8 cellular contexts compared by ENCODE assay signal in the genomic region with DNA sequence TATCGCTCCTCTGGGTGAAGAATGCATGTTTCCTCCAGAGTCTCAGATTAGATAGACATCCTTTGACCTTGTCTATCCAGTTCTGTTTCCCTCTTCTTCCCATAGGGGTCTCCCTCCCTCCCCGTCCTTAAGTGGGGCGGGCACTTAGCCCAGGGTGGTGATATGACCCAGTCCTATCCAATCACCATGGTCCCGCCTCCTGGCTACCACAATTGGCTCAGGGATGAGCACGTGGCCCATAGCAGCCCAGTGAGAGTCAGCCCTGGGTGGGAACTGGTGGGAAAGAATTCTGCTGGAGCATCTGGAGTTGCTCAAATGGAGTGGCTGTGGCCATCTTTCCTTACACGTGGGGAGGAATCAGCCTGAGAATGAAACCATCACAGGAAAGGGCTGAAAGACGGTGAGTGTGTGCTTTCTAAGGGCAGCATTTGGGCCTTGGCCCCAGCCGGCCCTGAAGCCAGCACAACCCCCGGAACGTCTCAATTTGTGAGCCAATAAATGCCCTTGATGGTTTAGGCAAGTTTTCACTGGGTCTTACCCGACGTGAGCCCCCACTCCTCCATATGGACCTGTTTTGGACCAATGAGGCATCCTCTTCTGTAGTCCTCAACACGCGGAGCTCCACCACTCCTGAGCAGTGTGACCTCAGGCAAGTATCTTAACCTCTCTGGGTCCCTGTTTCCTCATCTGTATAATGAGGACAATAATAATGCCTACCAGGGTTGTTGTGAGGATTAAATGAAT. TPM values are rescaled to one million over a fixed set of nuclear protein-coding genes. Genes with fewer than 3 reads are reported as not detected.
DNase-seq lines count a peak whose midpoint lies in the region; ATAC-seq and TF ChIP-seq lines count a peak whose summit lies in the region.

No MANE protein-coding gene starts in this region.

- DNase-seq in AG08396 (ENCODE audit: low spot score) (peak; percentile 91), NCI-H1436 (lab: John Stamatoyannopoulos, UW) (peak; percentile 78), colonic mucosa (peak; percentile 92), kidney tubule cell (ENCODE audit: low spot score) (peak; percentile 96), spleen (peak; percentile 84)

- H3K9me3 ChIP-seq in SU-DHL-6 (ENCODE audit: insufficient read depth, low read length) (no peaks in the 10 kb centered on the region), colonic mucosa (no peaks in the 10 kb centered on the region), spleen (no peaks in the 10 kb centered on the region)

- peaks cover 9% of the 10 kb centered on the region for H3K4me1 ChIP-seq in colonic mucosa
- peaks cover 20 to 79% (median 49%) of the 10 kb centered on the region in 6 donors for H3K4me1 ChIP-seq in spleen

- H3K36me3 ChIP-seq in SU-DHL-6 (ENCODE audit: low read length) (peaks cover 4% of the 10 kb centered on the region; the same call in 1 of the 2 replicates), colonic mucosa (no peaks in the 10 kb centered on the region), spleen (peaks cover 0 to 22% (median 5%) of the 10 kb centered on the region in 6 donors)

- H2AFZ ChIP-seq in SU-DHL-6 (ENCODE audit: low read depth, low read length, severe bottlenecking) = peak overlapping the region; percentile 46

- no peaks in the 10 kb centered on the region for H4K20me1 ChIP-seq in SU-DHL-6 (ENCODE audit: low read depth, low read length)

- intact Hi-C loops in colonic mucosa (cut with DNase I) = no loop called here
- intact Hi-C loops in spleen (cut with DNase I; ENCODE audit: low total_unique reads) = no loop called here

- no peaks in the 10 kb centered on the region for H3K9me2 ChIP-seq in SU-DHL-6 (replicated peaks; ENCODE audit: insufficient read depth, low read length)

- H3K9ac ChIP-seq in SU-DHL-6 (ENCODE audit: low read length) (peak overlapping the region; percentile 54), colonic mucosa (ENCODE audit: low read depth in 2 of 2, low read length in 2 of 2) (peak overlapping the region; percentile 61 to 91)

- WGBS in spleen, 5 donors = 41 to 67% (median 58%) methylated on average over 14 of the region's 14 CpGs

- TF ChIP-seq CTCF in SU-DHL-6 (IDR thresholded peaks at IDR 0.05; ENCODE audit: insufficient read depth, low read length, poor library complexity, severe bottlenecking) (peak; percentile 48), colonic mucosa (IDR thresholded peaks at IDR 0.05) (peak; percentile 18), spleen (IDR thresholded peaks at IDR 0.05 in 8 of 11, conservative IDR thresholded peaks at IDR 0.05 in 3 of 11) (peak in 7 of 11 experiments; percentile 24 to 51 (median 38))

- peak overlapping the region; percentile 70 for H3K4me2 ChIP-seq in SU-DHL-6 (ENCODE audit: low read depth, low read length, poor library complexity, severe bottlenecking)

- peaks cover 45% of the 10 kb centered on the region for H3F3A ChIP-seq in SU-DHL-6 (ENCODE audit: insufficient read depth)

- peak; percentile 20 for TF ChIP-seq POLR2A in GM15510 (IDR thresholded peaks at IDR 0.05; ENCODE audit: borderline replicate concordance, extremely low read depth, insufficient read length)
- no peak for TF ChIP-seq POLR2A in spleen (IDR thresholded peaks at IDR 0.05)

- ATAC-seq in GM21526 (IDR thresholded peaks at IDR 0.05; ENCODE audit: low FRiP score, unreplicated experiment) = no peak

- no peaks in the 10 kb centered on the region; the same call in 1 of the 2 replicates for H3K79me2 ChIP-seq in SU-DHL-6 (ENCODE audit: insufficient read depth, low read length)

- H3K27ac ChIP-seq in SU-DHL-6 (ENCODE audit: low read depth, low read length) (0 out of 2 replicates have a peak overlapping the region, but pooled peaks have one; percentile 30), colonic mucosa (peak overlapping the region; percentile 69), spleen (peak overlapping the region in 7 of 8 donors; percentile 73 to 85 (median 76))

- H3K4me3 ChIP-seq in SU-DHL-6 (ENCODE audit: insufficient read depth, low read length, poor library complexity, severe bottlenecking) (peak overlapping the region; percentile 58), colonic mucosa (no peak overlapping the region), spleen (peak overlapping the region in 3 of 8 donors; percentile 3 to 15 (median 11))

- H3K27me3 ChIP-seq in SU-DHL-6 (ENCODE audit: low read length) (no peaks in the 10 kb centered on the region), colonic mucosa (no peaks in the 10 kb centered on the region), spleen (replicated peaks in 1 of 7) (no peaks in the 10 kb centered on the region)

RNA-seq across cellular contexts. Expression of a gene that starts 14.3 kb away (rescaled TPM):
- total RNA-seq in colonic mucosa (100 to 1,000 TPM; 158 to 201 TPM), spleen (10 to 100 TPM; 56.1 to 97.1 (median 79.7) TPM)
- 10 to 100 TPM in 2 of 3 donors, 1 to 10 TPM in 1; 7.8 to 28.3 (median 11.5) TPM for polyA plus RNA-seq in spleen

RNA-seq across cellular contexts. Expression of a gene that starts 42.5 kb away (rescaled TPM):
- 10 to 100 TPM in 1 of 2 donors, 1 to 10 TPM in 1; 7.0 to 10.0 TPM for total RNA-seq in colonic mucosa
- total RNA-seq in spleen = 10 to 100 TPM in 1 of 7 donors, 1 to 10 TPM in 6; 4.2 to 10.1 (median 8.1) TPM
- polyA plus RNA-seq in spleen = 1 to 10 TPM; 2.5 to 4.8 (median 3.8) TPM
